Comparison of ENCODE assay signal across 10 cellular contexts in genomic region chr21:17427831-17428483, GRCh38.
DNase-seq lines count a peak whose midpoint lies in the region; ATAC-seq lines count a peak whose summit lies in the region.
"Had no signal": no experiment of that assay in that cellular context is flagged by ENCODE, and none has a peak within 500 bp of the region (broad histone marks: within the 10 kb centered on the region; RNA-seq: fewer than 3 reads in every experiment).

No MANE protein-coding gene starts in this region.

- H3K4me3 ChIP-seq in right cardiac atrium (ENCODE audit: low read length), result no peak overlapping the region
- H3K4me3 ChIP-seq: smooth muscle cell had no signal

- peak overlapping the region; percentile 79 for H3K27ac ChIP-seq in cingulate gyrus (ENCODE audit: low read depth, low read length)
- H3K27ac ChIP-seq in right cardiac atrium (ENCODE audit: low read length), result no peak overlapping the region

- H3K4me1 ChIP-seq in right cardiac atrium (ENCODE audit: control insufficient read depth, insufficient read depth, low read length), result no peaks in the 10 kb centered on the region

- intact Hi-C loops in right cardiac atrium (cut with DNase I), result no loop called here

- peak; percentile 95 for ATAC-seq in GM18511 (IDR thresholded peaks at IDR 0.05; ENCODE audit: unreplicated experiment)
- ATAC-seq in GM21515 (IDR thresholded peaks at IDR 0.05; ENCODE audit: unreplicated experiment), result peak; percentile 91
- ATAC-seq in HG03095 (IDR thresholded peaks at IDR 0.05; ENCODE audit: unreplicated experiment), result peak; percentile 94
- no peak for ATAC-seq in right cardiac atrium

- DNase-seq in NCI-H2081 treated with DMSO at 0.1 percent for 48 hours (lab: John Stamatoyannopoulos, UW) (no peak), NCI-H2171 (lab: John Stamatoyannopoulos, UW) (no peak), right cardiac atrium (no peak), MV-4-11 (lab: John Stamatoyannopoulos, UW) (no peak)
- DNase-seq: COR-L47 had no signal

- no peaks in the 10 kb centered on the region for H3K27me3 ChIP-seq in right cardiac atrium (ENCODE audit: control insufficient read depth, insufficient read depth)

- WGBS in right cardiac atrium, result 84% methylated on average over 10 of the region's 10 CpGs

- no peaks in the 10 kb centered on the region for H3K9me3 ChIP-seq in right cardiac atrium (ENCODE audit: control insufficient read depth, low read length)

Comparison
In these comparisons a context has a peak if more than half of its experiments do, and no peak if none do; other contexts are left out.
1. ATAC-seq: peak in GM18511 (single experiment), GM21515 (single experiment) and HG03095 (single experiment); none in right cardiac atrium (0 of 2).